In genomic region chr3:76943058-76943457, GRCh38 we compare ENCODE assay signal across 27 cellular contexts.
A peak's percentile ranks its signal among the peaks of the same experiment; 100 is the strongest.
DNase-seq lines count a peak whose midpoint lies in the region; ATAC-seq, FAIRE-seq and TF ChIP-seq lines count a peak whose summit lies in the region.
"Had no signal": no experiment of that assay in that cellular context is flagged by ENCODE, and none has a peak within 500 bp of the region (broad histone marks: within the 10 kb centered on the region; RNA-seq: fewer than 3 reads in every experiment).

No MANE protein-coding gene starts in this region.

- no peak for TF ChIP-seq EP300 in HepG2 (IDR thresholded peaks at IDR 0.05; ENCODE audit: low read depth in 2 of 2, low read length in 2 of 2)
- no peak for TF ChIP-seq EP300 in HepG2 (CRISPR knock-in tag; IDR thresholded peaks at IDR 0.05; ENCODE audit: borderline replicate concordance)

- H3K4me3 ChIP-seq in endodermal cell (ENCODE audit: low read length) (no peak overlapping the region), HepG2 (replicated peaks in 1 of 3; ENCODE audit: insufficient read depth in 1 of 3, low read depth in 2 of 3, low read length in 3 of 3) (no peak overlapping the region)
- H3K4me3 ChIP-seq: heart left ventricle, Peyer's patch, tibial nerve had no signal

- H2AFZ ChIP-seq in HepG2 (ENCODE audit: low read length) = no peak overlapping the region

- peaks cover 3% of the 10 kb centered on the region for H3K4me1 Mint-ChIP-seq in endodermal cell
- H3K4me1 Mint-ChIP-seq: activated T-helper 17 cell treated with anti-CD3 and anti-CD28 coated beads, Interleukin-2, amount 50 U/mL, for 72 hours; CD4-positive, alpha-beta memory T cell; immature natural killer cell; T-cell had no signal

- no peaks in the 10 kb centered on the region for H3K36me3 ChIP-seq in endodermal cell (ENCODE audit: control insufficient read depth, insufficient read depth, low read length)
- no peaks in the 10 kb centered on the region for H3K36me3 ChIP-seq in HepG2 (replicated peaks in 1 of 2; ENCODE audit: control insufficient read depth in 1 of 2, insufficient read depth in 2 of 2, low read length in 2 of 2)
- H3K36me3 ChIP-seq: heart left ventricle, Peyer's patch, tibial nerve had no signal

- no peak for FAIRE-seq in HepG2 (lab: Jason Lieb, UNC)

- TF ChIP-seq RAD21 in HepG2 (CRISPR knock-in tag; IDR thresholded peaks at IDR 0.05) = no peak

- H3K27ac ChIP-seq in 22Rv1 = peak overlapping the region; percentile 14; the same call in 1 of the 2 replicates
- H3K27ac ChIP-seq in endodermal cell (ENCODE audit: low read depth, low read length) = no peak overlapping the region
- peak overlapping the region; percentile 0 for H3K27ac ChIP-seq in HepG2 (ENCODE audit: extremely low read length, insufficient read depth, low read length)
- H3K27ac ChIP-seq: epithelial cell of prostate, heart left ventricle, Peyer's patch, tibial nerve had no signal

- no peak for TF ChIP-seq POLR2A in HepG2 (IDR thresholded peaks at IDR 0.05; ENCODE audit: insufficient read depth in 1 of 2, low read depth in 2 of 2, low read length in 2 of 2)

- intact Hi-C loops in HepG2 (cut with micrococcal nuclease; ENCODE audit: unreplicated experiment) = loop anchor here (2.0 to 5.0 kb wide), 2 partner anchors 30 to 49 kb away; no protein-coding TSS in a partner anchor

- DNase-seq in HuH-7.5 (ENCODE audit: low spot score) (peak; percentile 31), endodermal cell (no peak), HepG2 (ENCODE audit: low spot score) (peak; percentile 48), pons (ENCODE audit: low spot score) (no peak), DMS 273 treated with DMSO at 0.1 percent for 48 hours (lab: John Stamatoyannopoulos, UW) (no peak), NCI-H82 treated with DMSO at 0.1 percent for 48 hours (lab: John Stamatoyannopoulos, UW; ENCODE audit: unreplicated experiment) (no peak), GOT3 (lab: John Stamatoyannopoulos, UW) (no peak)
- DNase-seq: activated CD4-positive, alpha-beta memory T cell treated with anti-CD3 and anti-CD28 coated beads for 36 hours; activated CD8-positive, alpha-beta memory T cell treated with anti-CD3 and anti-CD28 coated beads, Interleukin-2, amount 50 U/mL, for 48 hours; aorta; CD4-positive, alpha-beta memory T cell; heart left ventricle; immature natural killer cell; Karpas-422; NCI-H1694; NCI-H2171; NCI-H524; Peyer's patch; posterior cingulate gyrus; stimulated activated CD8-positive, alpha-beta memory T cell treated with anti-CD3 and anti-CD28 coated beads, Interleukin-4, amount 100 ng/mL, for 48 hours; T-cell had no signal

- H3K27ac Mint-ChIP-seq in endodermal cell = peak overlapping the region; percentile 60
- H3K27ac Mint-ChIP-seq: activated CD4-positive, alpha-beta memory T cell treated with anti-CD3 and anti-CD28 coated beads for 36 hours; activated naive CD4-positive, alpha-beta T cell treated with anti-CD3 and anti-CD28 coated beads, Interleukin-2, amount 50 U/mL, for 72 hours; activated T-helper 17 cell treated with anti-CD3 and anti-CD28 coated beads, Interleukin-2, amount 50 U/mL, for 72 hours; CD4-positive, alpha-beta memory T cell; immature natural killer cell; T-cell had no signal

- no peaks in the 10 kb centered on the region for H3K9me3 Mint-ChIP-seq in endodermal cell

- no peaks in the 10 kb centered on the region for H3K79me2 ChIP-seq in HepG2 (ENCODE audit: insufficient read depth, low read length)

- H3K27me3 ChIP-seq in endodermal cell (ENCODE audit: control insufficient read depth, insufficient read depth, low read length, poor library complexity, severe bottlenecking) (no peaks in the 10 kb centered on the region), HepG2 (ENCODE audit: control insufficient read depth in 1 of 2, insufficient read depth in 2 of 2, low read length in 2 of 2) (no peaks in the 10 kb centered on the region)
- H3K27me3 ChIP-seq: heart left ventricle, Peyer's patch, tibial nerve had no signal

- H4K20me1 ChIP-seq in HepG2 (ENCODE audit: insufficient read depth, low read length) = no peaks in the 10 kb centered on the region

- ATAC-seq in HepG2 = peak; percentile 90
- ATAC-seq: activated CD4-positive, CD25-positive, alpha-beta regulatory T cell treated with anti-CD3 and anti-CD28 coated beads, Interleukin-2, amount 50 U/mL, for 24 hours; activated naive CD4-positive, alpha-beta T cell treated with anti-CD3 and anti-CD28 coated beads, Interleukin-2, amount 50 U/mL, for 72 hours; activated T-helper 17 cell treated with anti-CD3 and anti-CD28 coated beads, Interleukin-2, amount 50 U/mL, for 72 hours; heart left ventricle; T-cell had no signal

- WGBS in endodermal cell (ENCODE audit: insufficient coverage in 1 of 2, insufficient read length in 1 of 2), 2 experiments = 75 to 83% methylated on average over 2 of the region's 3 CpGs
- 4% methylated on average over 3 of the region's 3 CpGs for WGBS in HepG2 (ENCODE audit: low lambda C conversion rate)

- in situ Hi-C loops in HepG2 (cut with HindIII; ENCODE audit: extremely low pct_ligation_motif_present, low pct_unique_long_range_greater_than_20kb) = no loop called here

- H3K4me1 ChIP-seq in endodermal cell (ENCODE audit: control insufficient read depth, insufficient read depth, low read length) (no peaks in the 10 kb centered on the region), HepG2 (ENCODE audit: insufficient read depth, low read length) (peaks cover 32% of the 10 kb centered on the region)
- H3K4me1 ChIP-seq: heart left ventricle, Peyer's patch, tibial nerve had no signal

- H3K9ac ChIP-seq in endodermal cell (ENCODE audit: extremely low read depth, low read length, poor library complexity, severe bottlenecking) (no peak overlapping the region), HepG2 (ENCODE audit: insufficient read depth, low read depth, low read length) (no peak overlapping the region)

- 0 out of 2 replicates have a peak overlapping the region, but pooled peaks have one; percentile 19 for H3K4me2 ChIP-seq in HepG2 (ENCODE audit: low read depth, low read length)

- POLR2A ChIA-PET in HepG2 (lab: Yijun Ruan, JAX) = no interaction called here

- BruUV-seq in HepG2 (replicated peaks; lab: Mats Ljungman, UMichigan) = no TSS peak

- TF ChIP-seq CTCF in 22Rv1 (IDR thresholded peaks at IDR 0.05) (no peak), endodermal cell (conservative IDR thresholded peaks at IDR 0.05) (no peak), HepG2 (CRISPR knock-in tag; IDR thresholded peaks at IDR 0.05) (no peak)

- no peaks in the 10 kb centered on the region for H3K36me3 Mint-ChIP-seq in endodermal cell (ENCODE audit: low read depth)
- H3K36me3 Mint-ChIP-seq: activated CD4-positive, alpha-beta memory T cell treated with anti-CD3 and anti-CD28 coated beads for 36 hours; activated naive CD4-positive, alpha-beta T cell treated with anti-CD3 and anti-CD28 coated beads, Interleukin-2, amount 50 U/mL, for 72 hours; CD4-positive, alpha-beta memory T cell; T-cell had no signal

- CTCF ChIA-PET in HepG2 (lab: Yijun Ruan, JAX; ENCODE audit: low intra/inter-chr PET ratio, low total read pairs) = no interaction called here

- no peak overlapping the region for H3K4me3 Mint-ChIP-seq in endodermal cell
- H3K4me3 Mint-ChIP-seq: activated CD4-positive, alpha-beta memory T cell treated with anti-CD3 and anti-CD28 coated beads for 36 hours; activated T-helper 17 cell treated with anti-CD3 and anti-CD28 coated beads, Interleukin-2, amount 50 U/mL, for 72 hours; CD4-positive, alpha-beta memory T cell; immature natural killer cell; T-cell had no signal

- H3K9me3 ChIP-seq in endodermal cell (ENCODE audit: control insufficient read depth, low read length) = no peaks in the 10 kb centered on the region
- no peaks in the 10 kb centered on the region for H3K9me3 ChIP-seq in HepG2 (ENCODE audit: low read length)
- H3K9me3 ChIP-seq: heart left ventricle, Peyer's patch, tibial nerve had no signal

- H3K27me3 Mint-ChIP-seq in endodermal cell (ENCODE audit: insufficient read depth) = no peaks in the 10 kb centered on the region
- H3K27me3 Mint-ChIP-seq: activated CD4-positive, alpha-beta memory T cell treated with anti-CD3 and anti-CD28 coated beads for 36 hours; activated T-helper 17 cell treated with anti-CD3 and anti-CD28 coated beads, Interleukin-2, amount 50 U/mL, for 72 hours; CD4-positive, alpha-beta memory T cell; T-cell had no signal

TF ChIP-seq in HepG2, 621 proteins besides CTCF, POLR2A, EP300 and RAD21 (continues in another document):
- TF ChIP-seq AGO1 (IDR thresholded peaks at IDR 0.05; ENCODE audit: low read depth, low read length, poor library complexity, severe bottlenecking) (no peak), NR2F2 (IDR thresholded peaks at IDR 0.05; ENCODE audit: borderline replicate concordance, low read depth) (peak; percentile 46; the same call in 1 of the 2 replicates), TBX3 (IDR thresholded peaks at IDR 0.05; ENCODE audit: borderline replicate concordance) (no peak), RARA (CRISPR knock-in tag; IDR thresholded peaks at IDR 0.05) (peak; percentile 32; the same call in 1 of the 2 replicates), NCOA2 (CRISPR knock-in tag; IDR thresholded peaks at IDR 0.05) (no peak), JUN (CRISPR knock-in tag; IDR thresholded peaks at IDR 0.05) (peak; percentile 92), PAXIP1 (CRISPR knock-in tag; conservative IDR thresholded peaks at IDR 0.05) (peak; percentile 23; the same call in 1 of the 2 replicates), ZFAT (CRISPR knock-in tag; conservative IDR thresholded peaks at IDR 0.05) (no peak), TEAD3 (CRISPR knock-in tag; optimal IDR thresholded peaks at IDR 0.05; ENCODE audit: borderline replicate concordance) (peak; percentile 57)

Comparison
In these comparisons a context has a peak if more than half of its experiments do, and no peak if none do; other contexts are left out.
1. DNase-seq: peak in HuH-7.5 (single experiment) and HepG2 (single experiment); none in endodermal cell (single experiment), pons (single experiment), DMS 273 treated with DMSO at 0.1 percent for 48 hours (single experiment), NCI-H82 treated with DMSO at 0.1 percent for 48 hours (single experiment) and GOT3 (single experiment).